Comparison of ENCODE assay signal across 18 cellular contexts in genomic region chr1:112708489-112708888, GRCh38.
"Had no signal": no experiment of that assay in that cellular context is flagged by ENCODE, and none has a peak within 500 bp of the region (broad histone marks: within the 10 kb centered on the region; RNA-seq: fewer than 3 reads in every experiment).

No MANE protein-coding gene starts in this region.

- H3K36me3 Mint-ChIP-seq: mesothelial cell of epicardium had no signal

- H3K27me3 ChIP-seq: gastroesophageal sphincter, heart right ventricle, right atrium auricular region had no signal

- H3K9me3 Mint-ChIP-seq: mesothelial cell of epicardium had no signal

- FAIRE-seq: astrocyte had no signal

- ATAC-seq: activated CD4-positive, CD25-positive, alpha-beta regulatory T cell treated with anti-CD3 and anti-CD28 coated beads, Interleukin-2, amount 50 U/mL, for 24 hours; gastroesophageal sphincter; heart right ventricle; left cardiac atrium; lower lobe of right lung; stimulated activated naive CD8-positive, alpha-beta T cell treated with anti-CD3 and anti-CD28 coated beads, Interleukin-15, Interleukin-2, amounts not matched to agents 100 U/mL and 50 U/mL, for 24 hours had no signal

- H3K4me3 ChIP-seq: gastroesophageal sphincter, lower lobe of right lung, right atrium auricular region, skin epidermis had no signal

- H3K27ac Mint-ChIP-seq: mesothelial cell of epicardium, progenitor cell of endocrine pancreas had no signal

- H3K9me3 ChIP-seq: gastroesophageal sphincter, heart right ventricle, lower lobe of right lung, right atrium auricular region had no signal

- DNase-seq: activated CD4-positive, alpha-beta T cell treated with anti-CD3 and anti-CD28 coated beads, Interleukin-2, amount 50 U/mL, for 48 hours; activated CD8-positive, alpha-beta memory T cell treated with anti-CD3 and anti-CD28 coated beads, Interleukin-2, amount 50 U/mL, for 48 hours; activated naive CD4-positive, alpha-beta T cell treated with Interleukin-2 at 50 U/mL for 16 hours; erythroblast; heart right ventricle; left cardiac atrium; lower lobe of right lung; stimulated activated CD4-positive, alpha-beta T cell treated with anti-CD3 and anti-CD28 coated beads, Interleukin-4, amount 100 ng/mL, for 24 hours; stimulated activated naive CD8-positive, alpha-beta T cell treated with anti-CD3 and anti-CD28 coated beads, Interleukin-15, Interleukin-2, amounts not matched to agents 100 U/mL and 50 U/mL, for 24 hours; SW 1271; T1000 had no signal
